ENCODE assay signal across 1 cellular context in the genomic region with DNA sequence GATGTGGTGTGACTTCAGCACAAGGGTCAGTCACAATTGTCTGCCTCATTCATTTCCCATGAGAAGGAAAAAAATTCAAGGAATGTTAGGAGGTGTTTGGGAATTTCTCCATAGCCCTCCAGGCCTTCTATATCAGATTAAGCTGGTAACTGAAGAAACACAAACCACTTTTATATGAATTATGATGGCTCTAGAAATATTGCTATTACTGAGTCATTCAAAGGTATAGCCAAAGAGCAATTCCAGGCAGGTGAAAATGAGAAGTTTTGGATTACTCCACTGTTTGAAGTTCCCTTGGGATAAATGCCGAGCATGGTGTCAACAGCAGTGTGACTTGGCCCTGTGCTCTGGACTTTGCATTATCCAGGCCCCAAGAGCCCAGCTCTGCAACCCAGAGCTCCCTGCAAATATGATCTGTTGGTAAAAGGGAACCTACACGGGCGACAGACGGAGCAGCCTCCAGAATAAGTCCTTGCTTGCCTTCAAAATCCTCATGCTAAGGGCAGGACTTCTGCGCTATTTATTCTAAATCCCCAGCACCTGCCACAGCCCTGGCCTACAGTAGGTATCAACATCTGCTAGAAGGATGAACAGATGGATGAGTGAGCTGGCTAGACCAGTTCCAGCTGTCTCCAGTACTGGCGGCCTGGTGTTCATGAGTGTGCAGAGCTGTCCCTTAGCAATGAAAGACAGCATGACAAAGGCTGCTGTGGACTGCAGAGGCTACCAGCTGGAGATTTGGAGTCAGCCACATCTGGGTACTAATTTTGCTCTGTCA.
A peak's percentile ranks its signal among the peaks of the same experiment; 100 is the strongest.
TF ChIP-seq lines count a peak whose summit lies in the region.

No MANE protein-coding gene starts in this region.

TF ChIP-seq in A549, 52 proteins besides CTCF, POLR2A, EP300 and RAD21 (continued from another document):
- TF ChIP-seq, protein P1, sequence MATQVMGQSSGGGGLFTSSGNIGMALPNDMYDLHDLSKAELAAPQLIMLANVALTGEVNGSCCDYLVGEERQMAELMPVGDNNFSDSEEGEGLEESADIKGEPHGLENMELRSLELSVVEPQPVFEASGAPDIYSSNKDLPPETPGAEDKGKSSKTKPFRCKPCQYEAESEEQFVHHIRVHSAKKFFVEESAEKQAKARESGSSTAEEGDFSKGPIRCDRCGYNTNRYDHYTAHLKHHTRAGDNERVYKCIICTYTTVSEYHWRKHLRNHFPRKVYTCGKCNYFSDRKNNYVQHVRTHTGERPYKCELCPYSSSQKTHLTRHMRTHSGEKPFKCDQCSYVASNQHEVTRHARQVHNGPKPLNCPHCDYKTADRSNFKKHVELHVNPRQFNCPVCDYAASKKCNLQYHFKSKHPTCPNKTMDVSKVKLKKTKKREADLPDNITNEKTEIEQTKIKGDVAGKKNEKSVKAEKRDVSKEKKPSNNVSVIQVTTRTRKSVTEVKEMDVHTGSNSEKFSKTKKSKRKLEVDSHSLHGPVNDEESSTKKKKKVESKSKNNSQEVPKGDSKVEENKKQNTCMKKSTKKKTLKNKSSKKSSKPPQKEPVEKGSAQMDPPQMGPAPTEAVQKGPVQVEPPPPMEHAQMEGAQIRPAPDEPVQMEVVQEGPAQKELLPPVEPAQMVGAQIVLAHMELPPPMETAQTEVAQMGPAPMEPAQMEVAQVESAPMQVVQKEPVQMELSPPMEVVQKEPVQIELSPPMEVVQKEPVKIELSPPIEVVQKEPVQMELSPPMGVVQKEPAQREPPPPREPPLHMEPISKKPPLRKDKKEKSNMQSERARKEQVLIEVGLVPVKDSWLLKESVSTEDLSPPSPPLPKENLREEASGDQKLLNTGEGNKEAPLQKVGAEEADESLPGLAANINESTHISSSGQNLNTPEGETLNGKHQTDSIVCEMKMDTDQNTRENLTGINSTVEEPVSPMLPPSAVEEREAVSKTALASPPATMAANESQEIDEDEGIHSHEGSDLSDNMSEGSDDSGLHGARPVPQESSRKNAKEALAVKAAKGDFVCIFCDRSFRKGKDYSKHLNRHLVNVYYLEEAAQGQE (IDR thresholded peaks at IDR 0.05), result no peak
- peak; percentile 39; the same call in 1 of the 2 replicates for TF ChIP-seq JUNB (IDR thresholded peaks at IDR 0.05)
